In the genomic region with DNA sequence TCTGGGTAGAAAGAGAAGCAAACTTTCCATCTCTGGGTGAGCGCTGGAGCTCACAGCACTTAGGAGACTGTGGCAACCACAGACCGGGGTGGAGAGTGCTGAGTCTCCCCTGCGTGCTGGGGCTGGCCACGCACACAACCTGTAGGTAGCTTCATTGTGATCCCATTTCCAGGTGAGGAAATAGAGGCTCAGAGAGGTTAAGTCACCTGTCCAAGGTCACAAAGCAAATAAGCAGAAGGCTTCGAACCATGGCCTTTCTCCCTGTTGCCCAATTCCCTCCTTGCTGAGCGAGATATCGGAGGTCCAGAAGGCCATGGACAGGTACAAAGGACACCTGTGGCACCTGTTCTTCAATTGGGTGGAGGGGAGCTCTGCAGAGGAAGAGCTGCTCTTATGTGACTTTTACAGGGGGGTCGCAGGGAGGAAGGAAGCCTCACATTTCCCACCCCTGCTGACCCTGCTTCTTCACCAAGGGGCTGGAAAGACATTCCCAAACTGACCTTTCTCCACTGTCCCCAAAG, we compare ENCODE assay signal across 1 cellular context.
TF ChIP-seq lines count a peak whose summit lies in the region.

No MANE protein-coding gene starts in this region.

TF ChIP-seq in HEK293T, 16 proteins besides CTCF, POLR2A, EP300 and RAD21:
- TF ChIP-seq NFRKB (IDR thresholded peaks at IDR 0.05) = no peak
- TF ChIP-seq FOXA1 (IDR thresholded peaks at IDR 0.05) = no peak
- no peak for TF ChIP-seq ARNT (IDR thresholded peaks at IDR 0.05)
- TF ChIP-seq FOXK2 (IDR thresholded peaks at IDR 0.05) = no peak
- no peak for TF ChIP-seq TARDBP (IDR thresholded peaks at IDR 0.05)
- TF ChIP-seq BHLHE40 (IDR thresholded peaks at IDR 0.05; ENCODE audit: borderline replicate concordance) = no peak
- TF ChIP-seq L3MBTL2 (conservative IDR thresholded peaks at IDR 0.05) = no peak
- TF ChIP-seq, protein P1, sequence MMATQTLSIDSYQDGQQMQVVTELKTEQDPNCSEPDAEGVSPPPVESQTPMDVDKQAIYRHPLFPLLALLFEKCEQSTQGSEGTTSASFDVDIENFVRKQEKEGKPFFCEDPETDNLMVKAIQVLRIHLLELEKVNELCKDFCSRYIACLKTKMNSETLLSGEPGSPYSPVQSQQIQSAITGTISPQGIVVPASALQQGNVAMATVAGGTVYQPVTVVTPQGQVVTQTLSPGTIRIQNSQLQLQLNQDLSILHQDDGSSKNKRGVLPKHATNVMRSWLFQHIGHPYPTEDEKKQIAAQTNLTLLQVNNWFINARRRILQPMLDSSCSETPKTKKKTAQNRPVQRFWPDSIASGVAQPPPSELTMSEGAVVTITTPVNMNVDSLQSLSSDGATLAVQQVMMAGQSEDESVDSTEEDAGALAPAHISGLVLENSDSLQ (IDR thresholded peaks at IDR 0.05) = no peak
- no peak for TF ChIP-seq FOXM1 (IDR thresholded peaks at IDR 0.05; ENCODE audit: borderline replicate concordance)
TF ChIP-seq in HEK293T: peak in this region for 0.
